ENCODE assay signal across 1 cellular context in the genomic region with DNA sequence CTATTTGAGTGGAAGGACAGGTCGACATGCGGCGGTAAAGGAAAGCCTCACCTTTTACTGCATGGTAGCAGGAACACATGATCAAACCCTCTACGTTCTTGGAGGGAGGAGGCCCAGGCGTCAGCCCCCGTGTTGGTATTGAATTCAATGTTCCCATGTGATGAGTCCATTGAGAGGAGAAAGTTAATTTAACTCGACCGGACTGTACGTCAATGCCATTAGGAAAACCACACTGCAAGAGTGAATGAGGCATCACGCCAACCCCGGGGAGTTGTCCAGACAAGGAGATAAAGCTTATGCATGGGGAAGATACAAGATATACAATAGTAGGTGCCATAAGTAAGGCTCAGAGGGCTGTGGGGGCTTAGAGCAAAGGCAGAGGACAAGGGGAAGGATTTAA.
A peak's percentile ranks its signal among the peaks of the same experiment; 100 is the strongest.
TF ChIP-seq lines count a peak whose summit lies in the region.

No MANE protein-coding gene starts in this region.

TF ChIP-seq in K562, 482 proteins besides CTCF, POLR2A, EP300 and RAD21 (continued from another document):
- TF ChIP-seq, protein P1, sequence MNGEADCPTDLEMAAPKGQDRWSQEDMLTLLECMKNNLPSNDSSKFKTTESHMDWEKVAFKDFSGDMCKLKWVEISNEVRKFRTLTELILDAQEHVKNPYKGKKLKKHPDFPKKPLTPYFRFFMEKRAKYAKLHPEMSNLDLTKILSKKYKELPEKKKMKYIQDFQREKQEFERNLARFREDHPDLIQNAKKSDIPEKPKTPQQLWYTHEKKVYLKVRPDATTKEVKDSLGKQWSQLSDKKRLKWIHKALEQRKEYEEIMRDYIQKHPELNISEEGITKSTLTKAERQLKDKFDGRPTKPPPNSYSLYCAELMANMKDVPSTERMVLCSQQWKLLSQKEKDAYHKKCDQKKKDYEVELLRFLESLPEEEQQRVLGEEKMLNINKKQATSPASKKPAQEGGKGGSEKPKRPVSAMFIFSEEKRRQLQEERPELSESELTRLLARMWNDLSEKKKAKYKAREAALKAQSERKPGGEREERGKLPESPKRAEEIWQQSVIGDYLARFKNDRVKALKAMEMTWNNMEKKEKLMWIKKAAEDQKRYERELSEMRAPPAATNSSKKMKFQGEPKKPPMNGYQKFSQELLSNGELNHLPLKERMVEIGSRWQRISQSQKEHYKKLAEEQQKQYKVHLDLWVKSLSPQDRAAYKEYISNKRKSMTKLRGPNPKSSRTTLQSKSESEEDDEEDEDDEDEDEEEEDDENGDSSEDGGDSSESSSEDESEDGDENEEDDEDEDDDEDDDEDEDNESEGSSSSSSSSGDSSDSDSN (IDR thresholded peaks at IDR 0.05; ENCODE audit: borderline replicate concordance in 1 of 2, low read depth in 2 of 2, low read length in 2 of 2), result no peak
- TF ChIP-seq FOSL1 (tag; conservative IDR thresholded peaks at IDR 0.05) (0 out of 2 replicates have a peak, but pooled peaks have one; percentile 13), RBM15 (IDR thresholded peaks at IDR 0.05; ENCODE audit: insufficient read depth, low read length) (no peak), SUPT5H (IDR thresholded peaks at IDR 0.05) (no peak), EZH2 (IDR thresholded peaks at IDR 0.05; ENCODE audit: borderline replicate concordance, low read depth, low read length) (peak; percentile 67; the same call in 1 of the 2 replicates)
- TF ChIP-seq, protein P2, sequence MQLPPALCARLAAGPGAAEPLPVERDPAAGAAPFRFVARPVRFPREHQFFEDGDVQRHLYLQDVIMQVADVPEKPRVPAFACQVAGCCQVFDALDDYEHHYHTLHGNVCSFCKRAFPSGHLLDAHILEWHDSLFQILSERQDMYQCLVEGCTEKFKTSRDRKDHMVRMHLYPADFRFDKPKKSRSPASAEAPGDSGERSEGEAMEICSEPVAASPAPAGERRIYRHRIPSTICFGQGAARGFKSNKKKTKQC (CRISPR knock-in tag; IDR thresholded peaks at IDR 0.05), result no peak
